24 cellular contexts compared by ENCODE assay signal in the genomic region with DNA sequence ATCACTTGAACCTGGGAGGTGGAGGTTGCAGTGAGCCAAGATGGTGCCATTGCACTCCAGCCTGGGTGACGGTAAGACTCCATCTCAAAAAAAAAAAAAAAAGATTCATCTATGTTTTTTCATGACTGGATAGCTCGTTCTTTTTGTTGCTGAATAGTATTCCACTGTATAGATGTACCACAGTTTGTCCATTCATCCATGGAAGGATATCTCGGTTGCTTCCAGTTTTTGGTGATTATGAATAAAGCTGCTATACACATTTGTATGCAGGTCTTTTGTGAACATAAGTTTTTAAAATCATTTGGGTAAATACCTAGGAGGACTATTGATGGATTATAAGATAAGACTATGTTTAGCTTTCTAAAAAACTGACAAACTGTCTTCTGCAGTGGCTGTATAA.
"Had no signal": no experiment of that assay in that cellular context is flagged by ENCODE, and none has a peak within 500 bp of the region (broad histone marks: within the 10 kb centered on the region; RNA-seq: fewer than 3 reads in every experiment).

No MANE protein-coding gene starts in this region.

- H3K4me3 ChIP-seq: colonic mucosa, coronary artery, dorsolateral prefrontal cortex, esophagus muscularis mucosa, esophagus squamous epithelium, gastrocnemius medialis, gastroesophageal sphincter, heart left ventricle, heart right ventricle had no signal

- H3K36me3 ChIP-seq: colonic mucosa, esophagus muscularis mucosa, esophagus squamous epithelium, gastrocnemius medialis, gastroesophageal sphincter, heart left ventricle, heart right ventricle had no signal

- H3K9me3 ChIP-seq: colonic mucosa, esophagus squamous epithelium, gastrocnemius medialis had no signal

- DNase-seq: colonic mucosa; cortex of kidney; dermis blood vessel endothelial cell; dorsolateral prefrontal cortex; effector CD4-positive, alpha-beta T cell; effector CD8-positive, alpha-beta T cell; effector memory CD4-positive, alpha-beta T cell; effector memory CD8-positive, alpha-beta T cell; erythroblast; esophagus squamous epithelium; foreskin fibroblast; foreskin keratinocyte; foreskin melanocyte; gastrocnemius medialis; glutamatergic neuron; head of caudate nucleus; heart left ventricle; heart right ventricle had no signal

- H3K27me3 ChIP-seq: colonic mucosa, esophagus muscularis mucosa, gastrocnemius medialis, gastroesophageal sphincter had no signal

- H3K4me3 Mint-ChIP-seq: dendritic cell treated with granulocyte-macrophage colony-stimulating factor and Interleukin-4, amounts not matched to agents 40 ng/mL and 50 ng/mL, for 4 days; effector memory CD8-positive, alpha-beta T cell had no signal

- H3K4me1 ChIP-seq: colonic mucosa, esophagus muscularis mucosa, esophagus squamous epithelium, foreskin keratinocyte, gastroesophageal sphincter, heart left ventricle, heart right ventricle had no signal

- ATAC-seq: effector memory CD8-positive, alpha-beta T cell; esophagus mucosa; foreskin keratinocyte; gastrocnemius medialis; gastroesophageal sphincter; heart left ventricle; heart right ventricle had no signal

- H3K27ac ChIP-seq: colonic mucosa, coronary artery, dorsolateral prefrontal cortex, epithelial cell of prostate, esophagus muscularis mucosa, esophagus squamous epithelium, foreskin keratinocyte, gastrocnemius medialis, gastroesophageal sphincter, heart left ventricle, heart right ventricle had no signal

- H3K27ac Mint-ChIP-seq: dendritic cell treated with granulocyte-macrophage colony-stimulating factor and Interleukin-4, amounts not matched to agents 40 ng/mL and 50 ng/mL, for 4 days; effector memory CD8-positive, alpha-beta T cell had no signal

- H3K9me3 Mint-ChIP-seq: dendritic cell treated with granulocyte-macrophage colony-stimulating factor and Interleukin-4, amounts not matched to agents 40 ng/mL and 50 ng/mL, for 4 days; effector memory CD8-positive, alpha-beta T cell had no signal
